In the genomic region with DNA sequence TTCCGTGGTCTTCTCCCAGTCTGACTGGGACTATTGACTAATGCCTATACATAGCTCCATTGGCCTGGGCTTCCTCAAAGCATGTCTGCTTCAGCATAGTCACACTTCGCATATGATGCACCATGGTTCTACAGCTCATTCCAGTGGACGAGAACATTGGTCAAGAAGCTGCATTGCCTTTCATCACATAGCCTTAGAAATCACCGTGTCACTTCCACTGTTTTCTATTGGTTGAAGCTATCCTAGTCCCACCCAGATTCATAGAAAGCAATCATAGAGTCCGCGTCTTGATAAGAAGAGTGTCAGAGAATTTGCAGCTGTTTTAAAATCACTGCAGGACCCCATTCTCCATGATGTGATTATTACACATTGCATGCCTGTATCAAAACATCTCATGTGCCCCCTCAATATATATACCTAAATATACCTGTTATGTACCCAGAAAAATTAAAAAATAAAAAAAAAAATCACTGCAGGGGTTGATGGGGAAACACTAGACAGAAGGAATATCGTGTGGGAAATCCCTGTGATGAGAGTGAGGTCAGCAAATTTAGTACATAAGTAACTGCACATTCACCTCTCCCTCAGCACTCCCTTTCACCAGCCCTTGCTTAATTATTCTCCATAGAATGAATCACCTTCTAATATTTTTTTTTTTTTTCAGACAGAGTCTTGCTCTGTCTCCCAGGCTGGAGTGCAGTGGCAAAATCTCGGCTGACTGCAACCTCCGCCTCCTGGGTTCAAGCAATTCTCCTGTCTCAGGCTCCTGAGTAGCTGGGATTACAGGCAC, we compare ENCODE assay signal across 2 cellular contexts.
A peak's percentile ranks its signal among the peaks of the same experiment; 100 is the strongest.
TF ChIP-seq lines count a peak whose summit lies in the region.

No MANE protein-coding gene starts in this region.

TF ChIP-seq in A549, 52 proteins besides CTCF, POLR2A, EP300 and RAD21:
- no peak for TF ChIP-seq ESRRA (IDR thresholded peaks at IDR 0.05; ENCODE audit: borderline replicate concordance, low read length)
- TF ChIP-seq, protein P1, sequence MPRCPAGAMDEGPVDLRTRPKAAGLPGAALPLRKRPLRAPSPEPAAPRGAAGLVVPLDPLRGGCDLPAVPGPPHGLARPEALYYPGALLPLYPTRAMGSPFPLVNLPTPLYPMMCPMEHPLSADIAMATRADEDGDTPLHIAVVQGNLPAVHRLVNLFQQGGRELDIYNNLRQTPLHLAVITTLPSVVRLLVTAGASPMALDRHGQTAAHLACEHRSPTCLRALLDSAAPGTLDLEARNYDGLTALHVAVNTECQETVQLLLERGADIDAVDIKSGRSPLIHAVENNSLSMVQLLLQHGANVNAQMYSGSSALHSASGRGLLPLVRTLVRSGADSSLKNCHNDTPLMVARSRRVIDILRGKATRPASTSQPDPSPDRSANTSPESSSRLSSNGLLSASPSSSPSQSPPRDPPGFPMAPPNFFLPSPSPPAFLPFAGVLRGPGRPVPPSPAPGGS (IDR thresholded peaks at IDR 0.05) = no peak
- no peak for TF ChIP-seq CBX8 (IDR thresholded peaks at IDR 0.05)
- TF ChIP-seq NPAS2 (CRISPR knock-in tag; IDR thresholded peaks at IDR 0.05; ENCODE audit: borderline replicate concordance) = no peak
- TF ChIP-seq NFE2L2 (conservative IDR thresholded peaks at IDR 0.05; ENCODE audit: low read length) = peak; percentile 58
- TF ChIP-seq GATA3 (IDR thresholded peaks at IDR 0.05; ENCODE audit: borderline replicate concordance) = no peak
- TF ChIP-seq, protein P2, sequence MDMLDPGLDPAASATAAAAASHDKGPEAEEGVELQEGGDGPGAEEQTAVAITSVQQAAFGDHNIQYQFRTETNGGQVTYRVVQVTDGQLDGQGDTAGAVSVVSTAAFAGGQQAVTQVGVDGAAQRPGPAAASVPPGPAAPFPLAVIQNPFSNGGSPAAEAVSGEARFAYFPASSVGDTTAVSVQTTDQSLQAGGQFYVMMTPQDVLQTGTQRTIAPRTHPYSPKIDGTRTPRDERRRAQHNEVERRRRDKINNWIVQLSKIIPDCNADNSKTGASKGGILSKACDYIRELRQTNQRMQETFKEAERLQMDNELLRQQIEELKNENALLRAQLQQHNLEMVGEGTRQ (IDR thresholded peaks at IDR 0.05) = no peak
- TF ChIP-seq FOSL2 (IDR thresholded peaks at IDR 0.05) = no peak
- TF ChIP-seq FOSL2 (CRISPR knock-in tag; IDR thresholded peaks at IDR 0.05) = peak; percentile 62
- peak; percentile 81 for TF ChIP-seq MAFK (IDR thresholded peaks at IDR 0.05; ENCODE audit: partially characterized antibody)
- no peak for TF ChIP-seq ZSCAN20 (CRISPR knock-in tag; IDR thresholded peaks at IDR 0.05)
- TF ChIP-seq TFCP2L1 (CRISPR knock-in tag; IDR thresholded peaks at IDR 0.05) = 0 out of 2 replicates have a peak, but pooled peaks have one; percentile 12
TF ChIP-seq in A549: peak in this region for 4.

TF ChIP-seq in HEK293, 187 proteins besides CTCF, POLR2A, EP300 and RAD21:
- TF ChIP-seq ZNF335 (tag by site-specific recombination; conservative IDR thresholded peaks at IDR 0.05) (peak; percentile 33), WT1 (tag by site-specific recombination; IDR thresholded peaks at IDR 0.05) (peak; percentile 41), GFI1B (tag by site-specific recombination; IDR thresholded peaks at IDR 0.05) (peak; percentile 64), SP2 (tag by site-specific recombination; IDR thresholded peaks at IDR 0.05) (peak; percentile 31; the same call in 1 of the 2 replicates), ZNF629 (tag by site-specific recombination; IDR thresholded peaks at IDR 0.05) (peak; percentile 32), ZNF777 (tag by site-specific recombination; IDR thresholded peaks at IDR 0.05; ENCODE audit: borderline replicate concordance) (no peak), ZNF391 (tag by site-specific recombination; IDR thresholded peaks at IDR 0.05; ENCODE audit: borderline replicate concordance, low read depth) (no peak), PRDM1 (tag by site-specific recombination; IDR thresholded peaks at IDR 0.05) (peak; percentile 83; the same call in 1 of the 2 replicates)
- TF ChIP-seq, protein P3, sequence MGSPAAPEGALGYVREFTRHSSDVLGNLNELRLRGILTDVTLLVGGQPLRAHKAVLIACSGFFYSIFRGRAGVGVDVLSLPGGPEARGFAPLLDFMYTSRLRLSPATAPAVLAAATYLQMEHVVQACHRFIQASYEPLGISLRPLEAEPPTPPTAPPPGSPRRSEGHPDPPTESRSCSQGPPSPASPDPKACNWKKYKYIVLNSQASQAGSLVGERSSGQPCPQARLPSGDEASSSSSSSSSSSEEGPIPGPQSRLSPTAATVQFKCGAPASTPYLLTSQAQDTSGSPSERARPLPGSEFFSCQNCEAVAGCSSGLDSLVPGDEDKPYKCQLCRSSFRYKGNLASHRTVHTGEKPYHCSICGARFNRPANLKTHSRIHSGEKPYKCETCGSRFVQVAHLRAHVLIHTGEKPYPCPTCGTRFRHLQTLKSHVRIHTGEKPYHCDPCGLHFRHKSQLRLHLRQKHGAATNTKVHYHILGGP (tag by site-specific recombination; IDR thresholded peaks at IDR 0.05) = peak; percentile 99
- TF ChIP-seq, protein P4, sequence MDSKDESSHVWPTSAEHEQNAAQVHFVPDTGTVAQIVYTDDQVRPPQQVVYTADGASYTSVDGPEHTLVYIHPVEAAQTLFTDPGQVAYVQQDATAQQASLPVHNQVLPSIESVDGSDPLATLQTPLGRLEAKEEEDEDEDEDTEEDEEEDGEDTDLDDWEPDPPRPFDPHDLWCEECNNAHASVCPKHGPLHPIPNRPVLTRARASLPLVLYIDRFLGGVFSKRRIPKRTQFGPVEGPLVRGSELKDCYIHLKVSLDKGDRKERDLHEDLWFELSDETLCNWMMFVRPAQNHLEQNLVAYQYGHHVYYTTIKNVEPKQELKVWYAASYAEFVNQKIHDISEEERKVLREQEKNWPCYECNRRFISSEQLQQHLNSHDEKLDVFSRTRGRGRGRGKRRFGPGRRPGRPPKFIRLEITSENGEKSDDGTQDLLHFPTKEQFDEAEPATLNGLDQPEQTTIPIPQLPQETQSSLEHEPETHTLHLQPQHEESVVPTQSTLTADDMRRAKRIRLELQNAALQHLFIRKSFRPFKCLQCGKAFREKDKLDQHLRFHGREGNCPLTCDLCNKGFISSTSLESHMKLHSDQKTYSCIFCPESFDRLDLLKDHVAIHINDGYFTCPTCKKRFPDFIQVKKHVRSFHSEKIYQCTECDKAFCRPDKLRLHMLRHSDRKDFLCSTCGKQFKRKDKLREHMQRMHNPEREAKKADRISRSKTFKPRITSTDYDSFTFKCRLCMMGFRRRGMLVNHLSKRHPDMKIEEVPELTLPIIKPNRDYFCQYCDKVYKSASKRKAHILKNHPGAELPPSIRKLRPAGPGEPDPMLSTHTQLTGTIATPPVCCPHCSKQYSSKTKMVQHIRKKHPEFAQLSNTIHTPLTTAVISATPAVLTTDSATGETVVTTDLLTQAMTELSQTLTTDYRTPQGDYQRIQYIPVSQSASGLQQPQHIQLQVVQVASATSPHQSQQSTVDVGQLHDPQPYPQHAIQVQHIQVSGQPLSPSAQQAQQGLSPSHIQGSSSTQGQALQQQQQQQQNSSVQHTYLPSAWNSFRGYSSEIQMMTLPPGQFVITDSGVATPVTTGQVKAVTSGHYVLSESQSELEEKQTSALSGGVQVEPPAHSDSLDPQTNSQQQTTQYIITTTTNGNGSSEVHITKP (tag by site-specific recombination; IDR thresholded peaks at IDR 0.05) = no peak
- TF ChIP-seq, protein P5, sequence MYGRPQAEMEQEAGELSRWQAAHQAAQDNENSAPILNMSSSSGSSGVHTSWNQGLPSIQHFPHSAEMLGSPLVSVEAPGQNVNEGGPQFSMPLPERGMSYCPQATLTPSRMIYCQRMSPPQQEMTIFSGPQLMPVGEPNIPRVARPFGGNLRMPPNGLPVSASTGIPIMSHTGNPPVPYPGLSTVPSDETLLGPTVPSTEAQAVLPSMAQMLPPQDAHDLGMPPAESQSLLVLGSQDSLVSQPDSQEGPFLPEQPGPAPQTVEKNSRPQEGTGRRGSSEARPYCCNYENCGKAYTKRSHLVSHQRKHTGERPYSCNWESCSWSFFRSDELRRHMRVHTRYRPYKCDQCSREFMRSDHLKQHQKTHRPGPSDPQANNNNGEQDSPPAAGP (tag by site-specific recombination; IDR thresholded peaks at IDR 0.05) = peak; percentile 50; the same call in 1 of the 2 replicates
TF ChIP-seq in HEK293: peak in this region for 8.
